Comparison of ENCODE assay signal across 25 cellular contexts in genomic region chr12:82027612-82028011, GRCh38.
"Had no signal": no experiment of that assay in that cellular context is flagged by ENCODE, and none has a peak within 500 bp of the region (broad histone marks: within the 10 kb centered on the region; RNA-seq: fewer than 3 reads in every experiment).

No MANE protein-coding gene starts in this region.

- H3K36me3 Mint-ChIP-seq: activated naive CD4-positive, alpha-beta T cell treated with anti-CD3 and anti-CD28 coated beads, Interleukin-2, amount 10 ng/mL, durations not matched to agents 7 days and 5 days had no signal

- ATAC-seq: activated naive CD8-positive, alpha-beta T cell treated with anti-CD3 and anti-CD28 coated beads, Interleukin-2, amount 50 U/mL, for 24 hours; left lobe of liver; upper lobe of right lung had no signal

- H3K4me3 ChIP-seq: colonic mucosa, upper lobe of right lung had no signal

- H3K4me3 Mint-ChIP-seq: activated naive CD4-positive, alpha-beta T cell treated with anti-CD3 and anti-CD28 coated beads, Interleukin-2, amount 10 ng/mL, durations not matched to agents 7 days and 5 days; activated naive CD8-positive, alpha-beta T cell treated with anti-CD3 and anti-CD28 coated beads, Interleukin-2, amount 50 U/mL, for 24 hours; central memory CD8-positive, alpha-beta T cell; nephron progenitor cell had no signal

- H3K4me1 Mint-ChIP-seq: activated naive CD4-positive, alpha-beta T cell treated with anti-CD3 and anti-CD28 coated beads, Interleukin-2, amount 10 ng/mL, durations not matched to agents 7 days and 5 days; activated naive CD8-positive, alpha-beta T cell treated with anti-CD3 and anti-CD28 coated beads, Interleukin-2, amount 50 U/mL, for 24 hours; central memory CD8-positive, alpha-beta T cell; nephron progenitor cell had no signal

- H3K36me3 ChIP-seq: colonic mucosa, upper lobe of right lung had no signal

- H3K27ac ChIP-seq: colonic mucosa, upper lobe of right lung, VCaP had no signal

- H3K27ac Mint-ChIP-seq: activated naive CD4-positive, alpha-beta T cell treated with anti-CD3 and anti-CD28 coated beads, Interleukin-2, amount 10 ng/mL, durations not matched to agents 7 days and 5 days; activated naive CD8-positive, alpha-beta T cell treated with anti-CD3 and anti-CD28 coated beads, Interleukin-2, amount 50 U/mL, for 24 hours; nephron progenitor cell had no signal

- H3K4me1 ChIP-seq: colonic mucosa, upper lobe of right lung had no signal

- DNase-seq: activated CD4-positive, alpha-beta T cell treated with anti-CD3 and anti-CD28 coated beads, Interleukin-2, amount 50 U/mL, for 1 hour; activated CD4-positive, CD25-positive, alpha-beta regulatory T cell treated with anti-CD3 and anti-CD28 coated beads, Interleukin-2, amount 50 U/mL, for 72 hours; activated CD8-positive, alpha-beta memory T cell treated with anti-CD3 and anti-CD28 coated beads, Interleukin-2, amount 50 U/mL, for 4 hours; activated effector memory CD4-positive, alpha-beta T cell treated with Interleukin-2 at 50 U/mL for 16 hours; activated naive CD4-positive, alpha-beta T cell treated with anti-CD3 and anti-CD28 coated beads, Interleukin-2, amount 10 ng/mL, durations not matched to agents 7 days and 5 days; activated naive CD8-positive, alpha-beta T cell treated with anti-CD3 and anti-CD28 coated beads, Interleukin-2, amount 50 U/mL, for 24 hours; activated T-cell treated with anti-CD3 and anti-CD28 coated beads, Interleukin-2, amount 50 U/mL, for 48 hours; anterior cingulate cortex; colonic mucosa; foreskin melanocyte; head of caudate nucleus; kidney; mammary epithelial cell; midbrain; nephron progenitor cell; occipital lobe; retina; stimulated activated CD4-positive, alpha-beta T cell treated with anti-CD3 and anti-CD28 coated beads, Interleukin-12 subunit alpha, Interleukin-12 subunit beta, amount 100 ng/mL, for 4 hours; stimulated activated CD4-positive, alpha-beta T cell treated with anti-CD3 and anti-CD28 coated beads, Interleukin-1b, Interleukin-23, amount 100 ng/mL, for 48 hours; stimulated activated CD8-positive, alpha-beta memory T cell treated with anti-CD3 and anti-CD28 coated beads, Interleukin-4, amount 100 ng/mL, for 48 hours; stimulated activated naive CD4-positive, alpha-beta T cell; upper lobe of right lung had no signal

- H3K9me3 ChIP-seq: colonic mucosa, upper lobe of right lung had no signal

- H3K27me3 ChIP-seq: colonic mucosa, upper lobe of right lung had no signal

- H3K27me3 Mint-ChIP-seq: activated naive CD4-positive, alpha-beta T cell treated with anti-CD3 and anti-CD28 coated beads, Interleukin-2, amount 10 ng/mL, durations not matched to agents 7 days and 5 days; central memory CD8-positive, alpha-beta T cell had no signal

- H3K9me3 Mint-ChIP-seq: activated naive CD4-positive, alpha-beta T cell treated with anti-CD3 and anti-CD28 coated beads, Interleukin-2, amount 10 ng/mL, durations not matched to agents 7 days and 5 days; activated naive CD8-positive, alpha-beta T cell treated with anti-CD3 and anti-CD28 coated beads, Interleukin-2, amount 50 U/mL, for 24 hours; nephron progenitor cell had no signal
